13 cellular contexts compared by ENCODE assay signal in the genomic region with DNA sequence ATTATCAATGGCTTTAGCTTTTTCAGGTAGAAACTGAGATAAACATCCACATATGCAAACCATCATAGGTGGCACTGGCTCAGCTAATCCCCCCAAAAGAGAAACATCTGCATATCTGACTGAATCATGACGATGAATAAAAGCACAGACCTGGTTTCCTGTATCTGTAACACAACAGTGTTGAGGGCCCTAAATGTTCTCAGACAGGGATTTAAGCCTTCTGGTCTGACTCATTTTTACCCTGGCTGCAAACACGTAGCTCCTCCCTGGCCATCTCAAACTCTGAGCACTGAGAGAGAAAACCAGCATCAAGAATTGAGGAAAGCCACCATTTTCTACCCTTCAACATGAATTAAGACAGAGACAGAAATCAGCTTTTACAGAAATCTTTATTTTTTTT. TPM values are rescaled to one million over a fixed set of nuclear protein-coding genes. Genes with fewer than 3 reads are reported as not detected.
DNase-seq lines count a peak whose midpoint lies in the region; ATAC-seq, FAIRE-seq and TF ChIP-seq lines count a peak whose summit lies in the region.
"Had no signal": no experiment of that assay in that cellular context is flagged by ENCODE, and none has a peak within 500 bp of the region (broad histone marks: within the 10 kb centered on the region; RNA-seq: fewer than 3 reads in every experiment).

No MANE protein-coding gene starts in this region.

- H3K4me1 Mint-ChIP-seq in progenitor cell of endocrine pancreas (ENCODE audit: low read depth) = peaks cover 5% of the 10 kb centered on the region

- peaks cover 34% of the 10 kb centered on the region for H3K36me3 Mint-ChIP-seq in progenitor cell of endocrine pancreas (ENCODE audit: insufficient read depth)

- H3K4me3 ChIP-seq in bronchial epithelial cell (ENCODE audit: low read depth, low read length) (no peak overlapping the region), skeletal muscle cell (ENCODE audit: low read depth, low read length) (no peak overlapping the region), prostate gland (no peak overlapping the region)

- no peak overlapping the region for H3K27ac ChIP-seq in prostate gland
- H3K27ac ChIP-seq: parathyroid adenoma had no signal

- DNase-seq in GM12891 (ENCODE audit: insufficient read length, low spot score) (no peak), bronchial epithelial cell (ENCODE audit: low read depth) (peak; percentile 29), skeletal muscle cell (ENCODE audit: low read depth) (peak; percentile 49), progenitor cell of endocrine pancreas (ENCODE audit: low spot score, unreplicated experiment) (no peak), SK-N-DZ (ENCODE audit: low spot score) (no peak), prostate gland (ENCODE audit: low spot score) (no peak), DMS153 treated with DMSO at 0.1 percent for 48 hours (lab: John Stamatoyannopoulos, UW; ENCODE audit: unreplicated experiment) (no peak)
- DNase-seq: glutamatergic neuron; NK-92 treated with Interleukin-12 subunit alpha and Interleukin-12 subunit beta, amount 100 ng/mL, for 24 hours had no signal

- TF ChIP-seq CTCF in bronchial epithelial cell (IDR thresholded peaks at IDR 0.05; ENCODE audit: insufficient read depth, low read length, severe bottlenecking) (no peak), progenitor cell of endocrine pancreas (IDR thresholded peaks at IDR 0.05; ENCODE audit: unreplicated experiment) (no peak), prostate gland (IDR thresholded peaks at IDR 0.05) (no peak)

- peaks cover 14% of the 10 kb centered on the region for H3K36me3 ChIP-seq in bronchial epithelial cell (ENCODE audit: control insufficient read depth, insufficient read depth, low read length)
- peaks cover 0 to 7% of the 10 kb centered on the region in 2 donors for H3K36me3 ChIP-seq in prostate gland

- no peaks in the 10 kb centered on the region for H3K27me3 ChIP-seq in bronchial epithelial cell (ENCODE audit: control insufficient read depth, insufficient read depth, low read length)
- no peaks in the 10 kb centered on the region for H3K27me3 ChIP-seq in prostate gland (replicated peaks; ENCODE audit: insufficient read depth)

- no peak overlapping the region for H3K27ac Mint-ChIP-seq in progenitor cell of endocrine pancreas

- WGBS in prostate gland = 80% methylated on average over 2 of the region's 2 CpGs

- FAIRE-seq in GM12891 (lab: Jason Lieb, UNC) = peak; percentile 81
- no peak for FAIRE-seq in bronchial epithelial cell (lab: Jason Lieb, UNC)
- FAIRE-seq: H1, HepG2 had no signal

- no peaks in the 10 kb centered on the region for H3K9me3 ChIP-seq in prostate gland

- no peaks in the 10 kb centered on the region for H3K9me3 Mint-ChIP-seq in progenitor cell of endocrine pancreas (ENCODE audit: low read depth)

- H3K27me3 Mint-ChIP-seq in progenitor cell of endocrine pancreas = no peaks in the 10 kb centered on the region

- ATAC-seq in SK-N-SH treated with all-trans-retinoic acid at 6 μM for 48 hours = peak; percentile 81
- ATAC-seq: HepG2 had no signal

- H3K4me1 ChIP-seq in prostate gland (replicated peaks) = no peaks in the 10 kb centered on the region
- H3K4me1 ChIP-seq: parathyroid adenoma had no signal

- intact Hi-C loops in prostate gland (cut with DNase I) = no loop called here

- no peak for TF ChIP-seq POLR2A in GM12891 (IDR thresholded peaks at IDR 0.05; ENCODE audit: low read depth, low read length)
- no peak for TF ChIP-seq POLR2A in prostate gland (IDR thresholded peaks at IDR 0.05)

- no peak overlapping the region for H3K4me3 Mint-ChIP-seq in progenitor cell of endocrine pancreas (ENCODE audit: low read depth)

TF ChIP-seq in GM12891, 5 proteins besides CTCF, POLR2A, EP300 and RAD21:
- TF ChIP-seq SPI1 (IDR thresholded peaks at IDR 0.05; ENCODE audit: low read depth, low read length) = 0 out of 2 replicates have a peak, but pooled peaks have one; percentile 2
- TF ChIP-seq PAX5 (IDR thresholded peaks at IDR 0.05; ENCODE audit: insufficient read depth, low read length, severe bottlenecking) = no peak
TF ChIP-seq in GM12891: peak in this region for 1.

TF ChIP-seq in SK-N-SH treated with all-trans-retinoic acid at 6 μM for 48 hours, 23 proteins besides CTCF, POLR2A, EP300 and RAD21:
- TF ChIP-seq, protein P1, sequence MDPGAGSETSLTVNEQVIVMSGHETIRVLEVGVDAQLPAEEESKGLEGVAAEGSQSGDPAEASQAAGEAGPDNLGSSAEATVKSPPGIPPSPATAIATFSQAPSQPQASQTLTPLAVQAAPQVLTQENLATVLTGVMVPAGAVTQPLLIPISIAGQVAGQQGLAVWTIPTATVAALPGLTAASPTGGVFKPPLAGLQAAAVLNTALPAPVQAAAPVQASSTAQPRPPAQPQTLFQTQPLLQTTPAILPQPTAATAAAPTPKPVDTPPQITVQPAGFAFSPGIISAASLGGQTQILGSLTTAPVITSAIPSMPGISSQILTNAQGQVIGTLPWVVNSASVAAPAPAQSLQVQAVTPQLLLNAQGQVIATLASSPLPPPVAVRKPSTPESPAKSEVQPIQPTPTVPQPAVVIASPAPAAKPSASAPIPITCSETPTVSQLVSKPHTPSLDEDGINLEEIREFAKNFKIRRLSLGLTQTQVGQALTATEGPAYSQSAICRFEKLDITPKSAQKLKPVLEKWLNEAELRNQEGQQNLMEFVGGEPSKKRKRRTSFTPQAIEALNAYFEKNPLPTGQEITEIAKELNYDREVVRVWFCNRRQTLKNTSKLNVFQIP (CRISPR knock-in tag; IDR thresholded peaks at IDR 0.05; ENCODE audit: borderline replicate concordance, low read depth) = no peak
- TF ChIP-seq TOX (CRISPR knock-in tag; IDR thresholded peaks at IDR 0.05; ENCODE audit: borderline replicate concordance) = no peak
- TF ChIP-seq ISL1 (CRISPR knock-in tag; IDR thresholded peaks at IDR 0.05) = no peak

RNA-seq across cellular contexts. Expression of a gene that starts 35.2 kb away (rescaled TPM):
- polyA plus RNA-seq in GM12891 (2012; ENCODE audit: low read depth, missing spikeins) = 19.7 TPM
- total RNA-seq in bronchial epithelial cell = 36.2 and 47.4 TPM in 2 replicates
- total RNA-seq in progenitor cell of endocrine pancreas = 91.5 and 98.6 TPM in 2 replicates
- polyA plus RNA-seq in SK-N-DZ (2014; cell fraction: cytosol; rRNA removed) = 73.6 and 78.8 TPM in 2 replicates
- polyA plus RNA-seq in SK-N-DZ (2014; cell fraction: nucleus; rRNA removed) = 32.1 and 37.3 TPM in 2 replicates
- total RNA-seq in prostate gland = 10 to 100 TPM; 49.5 to 77.5 TPM

RNA-seq across cellular contexts. Expression of a gene that starts 35.2 kb away (rescaled TPM):
- 0.74 TPM for polyA plus RNA-seq in GM12891 (2012; ENCODE audit: low read depth, missing spikeins)
- total RNA-seq in bronchial epithelial cell (5.5 and 7.7 TPM in 2 replicates), progenitor cell of endocrine pancreas (7.5 and 7.7 TPM in 2 replicates), prostate gland (1 to 10 TPM; 7.2 to 7.6 TPM)
- polyA plus RNA-seq in SK-N-DZ (2014; cell fraction: cytosol; rRNA removed) = 0.29 and 1.5 TPM in 2 replicates
- polyA plus RNA-seq in SK-N-DZ (2014; cell fraction: nucleus; rRNA removed) = 0.50 and 1.2 TPM in 2 replicates

RNA-seq across cellular contexts. Expression of a gene that starts 52.0 kb away (rescaled TPM):
- polyA plus RNA-seq in GM12891 (2012; ENCODE audit: low read depth, missing spikeins) = 8.4 TPM
- 114 and 155 TPM in 2 replicates for total RNA-seq in bronchial epithelial cell
- 64.7 and 66.9 TPM in 2 replicates for total RNA-seq in progenitor cell of endocrine pancreas
- 159 and 167 TPM in 2 replicates for polyA plus RNA-seq in SK-N-DZ (2014; cell fraction: cytosol; rRNA removed)
- 53.6 and 60.6 TPM in 2 replicates for polyA plus RNA-seq in SK-N-DZ (2014; cell fraction: nucleus; rRNA removed)
- 100 to 1,000 TPM; 182 to 229 TPM for total RNA-seq in prostate gland

Comparison
In these comparisons a context has a peak if more than half of its experiments do, and no peak if none do; other contexts are left out.
1. DNase-seq: peak in bronchial epithelial cell (single experiment) and skeletal muscle cell (single experiment); none in GM12891 (single experiment), progenitor cell of endocrine pancreas (single experiment), SK-N-DZ (single experiment), prostate gland (single experiment) and DMS153 treated with DMSO at 0.1 percent for 48 hours (single experiment).